Comparison of ENCODE assay signal across 1 cellular context in the genomic region with DNA sequence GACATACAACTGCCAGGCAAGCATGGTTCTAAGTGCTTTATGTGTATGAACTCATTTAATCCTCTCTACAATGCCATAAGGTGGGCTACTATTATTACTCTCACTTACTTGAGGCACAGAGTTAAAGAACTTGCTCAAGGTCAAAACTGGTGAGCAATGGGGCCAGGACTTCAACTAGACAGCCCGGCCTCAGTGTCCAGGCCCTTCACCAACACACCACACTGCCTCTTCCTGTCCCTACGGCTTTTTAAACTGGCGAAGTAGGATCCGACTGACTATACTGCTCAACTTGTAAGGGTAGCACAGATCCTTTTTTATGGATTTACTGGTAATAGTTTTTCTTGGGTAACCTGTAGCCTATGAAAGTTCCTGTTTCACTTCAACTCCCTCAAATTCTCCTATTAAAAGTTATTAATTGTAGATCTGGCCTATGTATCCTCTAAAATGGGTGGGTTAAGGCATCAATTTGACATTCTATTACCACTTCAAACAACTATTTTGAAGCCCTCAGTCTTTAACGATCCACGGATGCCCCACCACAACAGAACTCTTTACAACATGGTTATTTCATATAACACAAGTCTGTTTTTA.
TF ChIP-seq lines count a peak whose summit lies in the region.

No MANE protein-coding gene starts in this region.

TF ChIP-seq in HepG2, 621 proteins besides CTCF, POLR2A, EP300 and RAD21 (continued from another document and continues in another):
- TF ChIP-seq NFKBIZ (CRISPR knock-in tag; IDR thresholded peaks at IDR 0.05) (no peak), RFX5 (IDR thresholded peaks at IDR 0.05; ENCODE audit: low read depth, low read length) (no peak), SOX6 (IDR thresholded peaks at IDR 0.05) (no peak), SOX6 (CRISPR knock-in tag; IDR thresholded peaks at IDR 0.05) (no peak), POLR2AphosphoS5 (IDR thresholded peaks at IDR 0.05; ENCODE audit: low read depth, low read length) (peak; percentile 75; the same call in 1 of the 2 replicates), HINFP (CRISPR knock-in tag; IDR thresholded peaks at IDR 0.05; ENCODE audit: low read depth) (no peak), MBD4 (IDR thresholded peaks at IDR 0.05; ENCODE audit: borderline replicate concordance, low read length) (no peak), ZNF776 (CRISPR knock-in tag; IDR thresholded peaks at IDR 0.05) (no peak), ZNF274 (CRISPR knock-in tag; IDR thresholded peaks at IDR 0.05) (no peak), ZSCAN25 (CRISPR knock-in tag; IDR thresholded peaks at IDR 0.05) (no peak), REL (CRISPR knock-in tag; conservative IDR thresholded peaks at IDR 0.05) (no peak), ZNF180 (CRISPR knock-in tag; IDR thresholded peaks at IDR 0.05; ENCODE audit: borderline replicate concordance, low read depth) (0 out of 2 replicates have a peak, but pooled peaks have one; percentile 17), ZNF703 (CRISPR knock-in tag; IDR thresholded peaks at IDR 0.05; ENCODE audit: borderline replicate concordance) (no peak), FOSL2 (CRISPR knock-in tag; IDR thresholded peaks at IDR 0.05) (peak; percentile 30; the same call in 1 of the 2 replicates), SP1 (IDR thresholded peaks at IDR 0.05) (no peak), SP1 (CRISPR knock-in tag; IDR thresholded peaks at IDR 0.05) (no peak), ZNF724P (CRISPR knock-in tag; IDR thresholded peaks at IDR 0.05; ENCODE audit: borderline replicate concordance) (no peak), ARHGAP35 (CRISPR knock-in tag; IDR thresholded peaks at IDR 0.05; ENCODE audit: borderline replicate concordance) (no peak), ZNF530 (CRISPR knock-in tag; IDR thresholded peaks at IDR 0.05; ENCODE audit: low read depth) (no peak), NFIB (CRISPR knock-in tag; IDR thresholded peaks at IDR 0.05; ENCODE audit: borderline replicate concordance) (no peak), SAP130 (CRISPR knock-in tag; IDR thresholded peaks at IDR 0.05; ENCODE audit: low read depth) (0 out of 2 replicates have a peak, but pooled peaks have one; percentile 15), ZFX (CRISPR knock-in tag; IDR thresholded peaks at IDR 0.05; ENCODE audit: low read depth) (peak; percentile 23; the same call in 1 of the 2 replicates), MEIS1 (CRISPR knock-in tag; IDR thresholded peaks at IDR 0.05; ENCODE audit: borderline replicate concordance) (no peak), CAMTA2 (CRISPR knock-in tag; IDR thresholded peaks at IDR 0.05; ENCODE audit: borderline replicate concordance) (no peak), FOXA1 (IDR thresholded peaks at IDR 0.05) (no peak), FOXA1 (CRISPR knock-in tag; IDR thresholded peaks at IDR 0.05) (no peak), ZNF646 (CRISPR knock-in tag; IDR thresholded peaks at IDR 0.05) (no peak), KDM5A (IDR thresholded peaks at IDR 0.05; ENCODE audit: borderline replicate concordance, low read length) (0 out of 2 replicates have a peak, but pooled peaks have one; percentile 11), ZFP37 (CRISPR knock-in tag; IDR thresholded peaks at IDR 0.05; ENCODE audit: borderline replicate concordance) (no peak), CREM (IDR thresholded peaks at IDR 0.05) (no peak), CREM (CRISPR knock-in tag; IDR thresholded peaks at IDR 0.05) (no peak), MEF2D (CRISPR knock-in tag; IDR thresholded peaks at IDR 0.05) (no peak), SKIL (CRISPR knock-in tag; IDR thresholded peaks at IDR 0.05; ENCODE audit: borderline replicate concordance) (no peak), ZHX1 (CRISPR knock-in tag; IDR thresholded peaks at IDR 0.05; ENCODE audit: low read depth) (no peak), ZNF382 (CRISPR knock-in tag; IDR thresholded peaks at IDR 0.05; ENCODE audit: borderline replicate concordance) (no peak)
- TF ChIP-seq, protein P1, sequence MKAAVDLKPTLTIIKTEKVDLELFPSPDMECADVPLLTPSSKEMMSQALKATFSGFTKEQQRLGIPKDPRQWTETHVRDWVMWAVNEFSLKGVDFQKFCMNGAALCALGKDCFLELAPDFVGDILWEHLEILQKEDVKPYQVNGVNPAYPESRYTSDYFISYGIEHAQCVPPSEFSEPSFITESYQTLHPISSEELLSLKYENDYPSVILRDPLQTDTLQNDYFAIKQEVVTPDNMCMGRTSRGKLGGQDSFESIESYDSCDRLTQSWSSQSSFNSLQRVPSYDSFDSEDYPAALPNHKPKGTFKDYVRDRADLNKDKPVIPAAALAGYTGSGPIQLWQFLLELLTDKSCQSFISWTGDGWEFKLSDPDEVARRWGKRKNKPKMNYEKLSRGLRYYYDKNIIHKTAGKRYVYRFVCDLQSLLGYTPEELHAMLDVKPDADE (CRISPR knock-in tag; IDR thresholded peaks at IDR 0.05) = no peak
- TF ChIP-seq, protein P2, sequence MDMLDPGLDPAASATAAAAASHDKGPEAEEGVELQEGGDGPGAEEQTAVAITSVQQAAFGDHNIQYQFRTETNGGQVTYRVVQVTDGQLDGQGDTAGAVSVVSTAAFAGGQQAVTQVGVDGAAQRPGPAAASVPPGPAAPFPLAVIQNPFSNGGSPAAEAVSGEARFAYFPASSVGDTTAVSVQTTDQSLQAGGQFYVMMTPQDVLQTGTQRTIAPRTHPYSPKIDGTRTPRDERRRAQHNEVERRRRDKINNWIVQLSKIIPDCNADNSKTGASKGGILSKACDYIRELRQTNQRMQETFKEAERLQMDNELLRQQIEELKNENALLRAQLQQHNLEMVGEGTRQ (IDR thresholded peaks at IDR 0.05; ENCODE audit: low read depth, low read length) = no peak
- TF ChIP-seq, protein P2 (CRISPR knock-in tag; IDR thresholded peaks at IDR 0.05; ENCODE audit: borderline replicate concordance) = no peak
- TF ChIP-seq, protein P3, sequence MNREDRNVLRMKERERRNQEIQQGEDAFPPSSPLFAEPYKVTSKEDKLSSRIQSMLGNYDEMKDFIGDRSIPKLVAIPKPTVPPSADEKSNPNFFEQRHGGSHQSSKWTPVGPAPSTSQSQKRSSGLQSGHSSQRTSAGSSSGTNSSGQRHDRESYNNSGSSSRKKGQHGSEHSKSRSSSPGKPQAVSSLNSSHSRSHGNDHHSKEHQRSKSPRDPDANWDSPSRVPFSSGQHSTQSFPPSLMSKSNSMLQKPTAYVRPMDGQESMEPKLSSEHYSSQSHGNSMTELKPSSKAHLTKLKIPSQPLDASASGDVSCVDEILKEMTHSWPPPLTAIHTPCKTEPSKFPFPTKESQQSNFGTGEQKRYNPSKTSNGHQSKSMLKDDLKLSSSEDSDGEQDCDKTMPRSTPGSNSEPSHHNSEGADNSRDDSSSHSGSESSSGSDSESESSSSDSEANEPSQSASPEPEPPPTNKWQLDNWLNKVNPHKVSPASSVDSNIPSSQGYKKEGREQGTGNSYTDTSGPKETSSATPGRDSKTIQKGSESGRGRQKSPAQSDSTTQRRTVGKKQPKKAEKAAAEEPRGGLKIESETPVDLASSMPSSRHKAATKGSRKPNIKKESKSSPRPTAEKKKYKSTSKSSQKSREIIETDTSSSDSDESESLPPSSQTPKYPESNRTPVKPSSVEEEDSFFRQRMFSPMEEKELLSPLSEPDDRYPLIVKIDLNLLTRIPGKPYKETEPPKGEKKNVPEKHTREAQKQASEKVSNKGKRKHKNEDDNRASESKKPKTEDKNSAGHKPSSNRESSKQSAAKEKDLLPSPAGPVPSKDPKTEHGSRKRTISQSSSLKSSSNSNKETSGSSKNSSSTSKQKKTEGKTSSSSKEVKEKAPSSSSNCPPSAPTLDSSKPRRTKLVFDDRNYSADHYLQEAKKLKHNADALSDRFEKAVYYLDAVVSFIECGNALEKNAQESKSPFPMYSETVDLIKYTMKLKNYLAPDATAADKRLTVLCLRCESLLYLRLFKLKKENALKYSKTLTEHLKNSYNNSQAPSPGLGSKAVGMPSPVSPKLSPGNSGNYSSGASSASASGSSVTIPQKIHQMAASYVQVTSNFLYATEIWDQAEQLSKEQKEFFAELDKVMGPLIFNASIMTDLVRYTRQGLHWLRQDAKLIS (CRISPR knock-in tag; IDR thresholded peaks at IDR 0.05) = peak; percentile 88
